In genomic region chr2:161117506-161117905, GRCh38 we compare ENCODE assay signal across 28 cellular contexts.
"Had no signal": no experiment of that assay in that cellular context is flagged by ENCODE, and none has a peak within 500 bp of the region (broad histone marks: within the 10 kb centered on the region; RNA-seq: fewer than 3 reads in every experiment).

No MANE protein-coding gene starts in this region.

- ATAC-seq: esophagus mucosa; gastrocnemius medialis; heart right ventricle; left lung; left ventricle myocardium superior; lower lobe of right lung; mucosa of descending colon; naive thymus-derived CD8-positive, alpha-beta T cell had no signal

- H3K4me3 ChIP-seq: coronary artery, dorsolateral prefrontal cortex, esophagus squamous epithelium, gastrocnemius medialis, heart right ventricle, left lung, lower lobe of right lung, mucosa of descending colon had no signal

- H3K9me3 ChIP-seq: esophagus squamous epithelium, gastrocnemius medialis, heart right ventricle, left lung, lower lobe of right lung, mucosa of descending colon had no signal

- H3K27me3 ChIP-seq: dorsolateral prefrontal cortex, esophagus squamous epithelium, gastrocnemius medialis, heart right ventricle, left lung had no signal

- FAIRE-seq: colon, endothelial cell of umbilical vein, islet of Langerhans, keratinocyte had no signal

- H3K36me3 ChIP-seq: esophagus squamous epithelium, gastrocnemius medialis, heart right ventricle, left lung, lower lobe of right lung had no signal

- DNase-seq: dermis blood vessel endothelial cell; dorsolateral prefrontal cortex; effector CD4-positive, alpha-beta T cell; effector memory CD4-positive, alpha-beta T cell; erythroblast; esophagus squamous epithelium; foreskin fibroblast; foreskin melanocyte; gastrocnemius medialis; glutamatergic neuron; head of caudate nucleus; heart right ventricle; hippocampal formation; kidney glomerular epithelial cell; left lung; left ventricle myocardium superior; lower lobe of right lung; mesenchymal stem cell; mucosa of descending colon; naive B cell; naive thymus-derived CD8-positive, alpha-beta T cell had no signal

- H3K27ac ChIP-seq: coronary artery, dorsolateral prefrontal cortex, epithelial cell of prostate, esophagus squamous epithelium, gastrocnemius medialis, heart right ventricle, left lung, lower lobe of right lung had no signal
